Comparison of ENCODE assay signal across 8 cellular contexts in the genomic region with DNA sequence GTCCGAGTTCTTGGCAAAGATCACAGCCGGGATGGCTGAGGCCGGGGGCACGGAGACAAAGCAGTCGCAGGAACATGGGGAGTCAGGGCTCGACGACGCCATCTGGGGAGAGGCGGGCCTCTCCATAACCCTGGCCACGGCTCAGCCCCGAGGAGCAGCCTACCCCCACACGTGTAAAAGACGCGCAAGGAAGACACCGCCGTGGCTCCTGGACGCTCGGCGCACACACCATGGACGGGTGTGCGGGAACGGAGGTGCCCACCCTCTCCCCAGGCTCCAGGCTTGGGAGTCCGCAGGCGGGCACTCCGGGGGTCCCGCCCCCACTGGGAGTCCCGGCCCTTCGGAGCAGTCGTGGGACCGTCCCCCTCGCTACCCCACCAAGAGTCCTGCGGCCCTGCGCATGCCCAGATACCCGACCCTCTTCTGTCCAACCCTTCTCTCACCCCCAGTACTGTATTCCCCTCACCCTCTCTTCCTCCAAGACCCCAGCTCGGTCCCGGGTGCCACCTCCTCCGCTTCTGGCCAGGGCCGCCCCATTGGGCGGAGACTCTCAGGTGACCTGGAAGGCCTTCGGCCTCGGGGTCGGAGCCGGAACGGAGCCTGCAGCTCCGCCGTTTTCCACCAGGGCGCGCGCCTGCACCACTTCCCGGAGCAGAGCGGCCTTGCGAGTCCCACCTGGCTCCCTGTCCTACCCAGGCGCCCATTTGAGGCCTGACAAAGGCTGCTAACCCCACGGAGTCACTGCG. TPM values are rescaled to one million over a fixed set of nuclear protein-coding genes. Genes with fewer than 3 reads are reported as not detected.
DNase-seq lines count a peak whose midpoint lies in the region; ATAC-seq and TF ChIP-seq lines count a peak whose summit lies in the region.

TSS of gene SCRN2 (minus strand) at position 532 of the 746 bp plus-strand sequence. CDS start at position 102, 430 bp downstream.

- no peaks in the 10 kb centered on the region for H3K9me3 Mint-ChIP-seq in activated naive CD8-positive, alpha-beta T cell treated with anti-CD3 and anti-CD28 coated beads, Interleukin-2, amount 10 ng/mL, durations not matched to agents 7 days and 5 days
- H3K9me3 Mint-ChIP-seq in type B pancreatic cell = no peaks in the 10 kb centered on the region

- H3K27ac Mint-ChIP-seq in activated naive CD8-positive, alpha-beta T cell treated with anti-CD3 and anti-CD28 coated beads, Interleukin-2, amount 10 ng/mL, durations not matched to agents 7 days and 5 days = peak within 1 kb of the TSS; percentile 95
- H3K27ac Mint-ChIP-seq in type B pancreatic cell = peak within 1 kb of the TSS; percentile 81

- H3K4me2 ChIP-seq in HCT116 (ENCODE audit: low read length) (peak within 1 kb of the TSS; percentile 97), SU-DHL-6 (ENCODE audit: low read depth, low read length, poor library complexity, severe bottlenecking) (peak within 1 kb of the TSS; percentile 62)

- H4K20me1 ChIP-seq in HCT116 (ENCODE audit: insufficient read depth) = no peaks in the 10 kb centered on the region
- H4K20me1 ChIP-seq in SU-DHL-6 (ENCODE audit: low read depth, low read length) = no peaks in the 10 kb centered on the region

- no peak for TF ChIP-seq POLR2A in HCT116 (IDR thresholded peaks at IDR 0.05; ENCODE audit: borderline replicate concordance, extremely low read depth, insufficient read depth, insufficient read length)

- peak; percentile 100 for TF ChIP-seq RAD21 in HCT116 (IDR thresholded peaks at IDR 0.05; ENCODE audit: low read depth)

- peaks cover 11% of the 10 kb centered on the region for H3K27me3 Mint-ChIP-seq in activated naive CD8-positive, alpha-beta T cell treated with anti-CD3 and anti-CD28 coated beads, Interleukin-2, amount 10 ng/mL, durations not matched to agents 7 days and 5 days
- peaks cover 22% of the 10 kb centered on the region for H3K27me3 Mint-ChIP-seq in type B pancreatic cell

- H3K4me3 ChIP-seq in HCT116 (replicated peaks in 1 of 2; ENCODE audit: low read depth in 1 of 2, low read length in 2 of 2) = peak within 1 kb of the TSS; percentile 94 to 98
- H3K4me3 ChIP-seq in SU-DHL-6 (ENCODE audit: insufficient read depth, low read length, poor library complexity, severe bottlenecking) = peak within 1 kb of the TSS; percentile 69
- H3K4me3 ChIP-seq in cardiac muscle cell = peak within 1 kb of the TSS; percentile 74

- H3K9me2 ChIP-seq in HCT116 (ENCODE audit: insufficient read depth) = no peaks in the 10 kb centered on the region
- H3K9me2 ChIP-seq in SU-DHL-6 (replicated peaks; ENCODE audit: insufficient read depth, low read length) = no peaks in the 10 kb centered on the region

- H3K27me3 ChIP-seq in HCT116 (ENCODE audit: insufficient read depth, low read length) (no peaks in the 10 kb centered on the region), SU-DHL-6 (ENCODE audit: low read length) (no peaks in the 10 kb centered on the region), cardiac muscle cell (no peaks in the 10 kb centered on the region)

- POLR2A ChIA-PET in HCT116 (lab: Charles Lee) = interaction anchor here (1.1 to 3.5 kb wide), 8 partner anchors 10 to 130 kb away, joined by 3 to 24 read pairs (median 8); partner anchors contain the start of genes CDK5RAP3, LRRC46, MRPL10 and SP2
- POLR2A ChIA-PET in activated naive CD8-positive, alpha-beta T cell treated with anti-CD3 and anti-CD28 coated beads, Interleukin-2, amount 10 ng/mL, durations not matched to agents 7 days and 5 days (lab: Charles Lee) = interaction anchor here (0.9 to 3.3 kb wide), 7 partner anchors 9 to 177 kb away, joined by 3 to 31 read pairs (median 6); partner anchors contain the start of genes CDK5RAP3, LRRC46, MRPL10 and SP2

- H3K4me1 Mint-ChIP-seq in activated naive CD8-positive, alpha-beta T cell treated with anti-CD3 and anti-CD28 coated beads, Interleukin-2, amount 10 ng/mL, durations not matched to agents 7 days and 5 days = peaks cover 25% of the 10 kb centered on the region
- peaks cover 16% of the 10 kb centered on the region for H3K4me1 Mint-ChIP-seq in type B pancreatic cell (ENCODE audit: unreplicated experiment)

- peak within 1 kb of the TSS; percentile 69 for H3K27ac ChIP-seq in HCT116 (ENCODE audit: low read depth, low read length)
- H3K27ac ChIP-seq in SU-DHL-6 (ENCODE audit: low read depth, low read length) = no peak within 1 kb of the TSS
- H3K27ac ChIP-seq in cardiac muscle cell = peak within 1 kb of the TSS; percentile 72

- H3K36me3 ChIP-seq in HCT116 (ENCODE audit: control insufficient read depth in 1 of 2, insufficient read depth in 2 of 2, low read length in 2 of 2) = peaks cover 0 to 12% of the 10 kb centered on the region in 2 experiments; a peak in 1 of 4 replicates
- no peaks in the 10 kb centered on the region for H3K36me3 ChIP-seq in SU-DHL-6 (ENCODE audit: low read length)
- peaks cover 3% of the 10 kb centered on the region for H3K36me3 ChIP-seq in cardiac muscle cell

- H3K9me3 ChIP-seq in HCT116 (ENCODE audit: control insufficient read depth in 1 of 2, insufficient read depth in 1 of 2, low read depth in 1 of 2, low read length in 2 of 2) = no peaks in the 10 kb centered on the region
- no peaks in the 10 kb centered on the region for H3K9me3 ChIP-seq in SU-DHL-6 (ENCODE audit: insufficient read depth, low read length)
- no peaks in the 10 kb centered on the region for H3K9me3 ChIP-seq in cardiac muscle cell (ENCODE audit: low read depth)

- H3K36me3 Mint-ChIP-seq in activated naive CD8-positive, alpha-beta T cell treated with anti-CD3 and anti-CD28 coated beads, Interleukin-2, amount 10 ng/mL, durations not matched to agents 7 days and 5 days = peaks cover 2% of the 10 kb centered on the region
- H3K36me3 Mint-ChIP-seq in type B pancreatic cell = no peaks in the 10 kb centered on the region

- H3F3A ChIP-seq in SU-DHL-6 (ENCODE audit: insufficient read depth) = no peaks in the 10 kb centered on the region

- TSS peak; percentile 83 for BruUV-seq in HCT116 (replicated peaks; lab: Mats Ljungman, UMichigan)

- H3K4me3 Mint-ChIP-seq in activated naive CD8-positive, alpha-beta T cell treated with anti-CD3 and anti-CD28 coated beads, Interleukin-2, amount 10 ng/mL, durations not matched to agents 7 days and 5 days = peak within 1 kb of the TSS; percentile 100
- peak within 1 kb of the TSS; percentile 95 for H3K4me3 Mint-ChIP-seq in type B pancreatic cell

- TF ChIP-seq CTCF in HCT116 (IDR thresholded peaks at IDR 0.05 in 2 of 3, conservative IDR thresholded peaks at IDR 0.05 in 1 of 3; ENCODE audit: borderline replicate concordance in 1 of 3, insufficient read depth in 1 of 3, low read depth in 2 of 3, low read length in 2 of 3) (peak; percentile 98 to 100 (median 99)), SU-DHL-6 (IDR thresholded peaks at IDR 0.05; ENCODE audit: insufficient read depth, low read length, poor library complexity, severe bottlenecking) (peak; percentile 83), cardiac muscle cell (IDR thresholded peaks at IDR 0.05; ENCODE audit: low read depth, low read length) (peak; percentile 92), type B pancreatic cell (conservative IDR thresholded peaks at IDR 0.05) (peak; percentile 94)

- peak within 1 kb of the TSS; percentile 92 for H2AFZ ChIP-seq in HCT116 (ENCODE audit: low read depth, low read length, poor library complexity, severe bottlenecking)
- H2AFZ ChIP-seq in SU-DHL-6 (ENCODE audit: low read depth, low read length, severe bottlenecking) = peak within 1 kb of the TSS; percentile 87

- peak within 1 kb of the TSS; percentile 82 for H3K9ac ChIP-seq in HCT116 (ENCODE audit: low read length)
- peak within 1 kb of the TSS; percentile 69 for H3K9ac ChIP-seq in SU-DHL-6 (ENCODE audit: low read length)

- RAD21 ChIA-PET in HCT116 (lab: Charles Lee; ENCODE audit: low non-redundant PET in 1 of 2, low total read pairs in 2 of 2, uncharacterized antibody in 2 of 2, unreplicated experiment in 2 of 2) = interaction anchor here (0.6 to 4.5 kb wide), 12 partner anchors 9 to 178 kb away, joined by 3 to 43 read pairs (median 4); partner anchors contain the start of genes LRRC46 (in 1 of the 2), MRPL10 (in 1 of the 2), SP2 (in 1 of the 2) and SP6 (in 1 of the 2)

- CTCF ChIA-PET in HCT116 (lab: Charles Lee) = interaction anchor here (0.7 to 12.6 kb wide), 18 partner anchors 10 to 186 kb away, joined by 3 to 393 read pairs (median 6); partner anchors contain the start of genes CDK5RAP3, LRRC46, MRPL10 and OSBPL7

- H3K79me2 ChIP-seq in HCT116 (ENCODE audit: insufficient read depth, low read length) (peaks cover 6% of the 10 kb centered on the region; the same call in 1 of the 2 replicates), SU-DHL-6 (ENCODE audit: insufficient read depth, low read length) (no peaks in the 10 kb centered on the region)

- ATAC-seq in HCT116 = peak; percentile 88
- ATAC-seq in activated naive CD8-positive, alpha-beta T cell treated with anti-CD3 and anti-CD28 coated beads, Interleukin-2, amount 10 ng/mL, durations not matched to agents 7 days and 5 days (ENCODE audit: low read depth) = peak; percentile 84

- peak; percentile 57 for DNase-seq in GF-D8 (lab: John Stamatoyannopoulos, UW)
- DNase-seq in HCT116 (ENCODE audit: low read depth, low spot score) = peak; percentile 81
- peak; percentile 50 for DNase-seq in NCI-H1048 (lab: John Stamatoyannopoulos, UW)
- peak; percentile 96 for DNase-seq in activated naive CD8-positive, alpha-beta T cell treated with anti-CD3 and anti-CD28 coated beads, Interleukin-2, amount 10 ng/mL, durations not matched to agents 7 days and 5 days
- peak; percentile 86 to 95 for DNase-seq in cardiac muscle cell (ENCODE audit: low read depth in 1 of 2, low spot score in 1 of 2)
- peak; percentile 71 for DNase-seq in pons (ENCODE audit: low spot score)
- DNase-seq in type B pancreatic cell (ENCODE audit: extremely low spot score, unreplicated experiment) = peak; percentile 95

- peaks cover 25 to 46% of the 10 kb centered on the region in 2 experiments for H3K4me1 ChIP-seq in HCT116 (ENCODE audit: control insufficient read depth in 1 of 2, insufficient read depth in 2 of 2, low read length in 2 of 2)
- peaks cover 30% of the 10 kb centered on the region for H3K4me1 ChIP-seq in cardiac muscle cell (ENCODE audit: low read depth)

- intact Hi-C loops in HCT116 (cut with micrococcal nuclease) = loop anchor here (1.0 to 5.0 kb wide), 4 partner anchors 49 to 291 kb away; no protein-coding TSS in a partner anchor

TF ChIP-seq in HCT116, 20 proteins besides CTCF, POLR2A, EP300 and RAD21 (continues in another document):
- peak; percentile 71 for TF ChIP-seq EGR1 (IDR thresholded peaks at IDR 0.05; ENCODE audit: low read depth)
- TF ChIP-seq ZFX (IDR thresholded peaks at IDR 0.05) = peak; percentile 85; the same call in 1 of the 2 replicates
- TF ChIP-seq TCF7L2 (IDR thresholded peaks at IDR 0.05; ENCODE audit: borderline replicate concordance, extremely low read depth, insufficient read depth, insufficient read length) = no peak
- TF ChIP-seq ZNF274 (IDR thresholded peaks at IDR 0.05; ENCODE audit: low read depth, low read length) = no peak
- no peak for TF ChIP-seq ELF1 (IDR thresholded peaks at IDR 0.05; ENCODE audit: borderline replicate concordance, low read depth)

RNA-seq across cellular contexts. Expression of gene SCRN2, which starts in this region (rescaled TPM):
- total RNA-seq in HCT116 (2021; ENCODE audit: unreplicated experiment) = 53.2 TPM
- 55.9 and 58.2 TPM in 2 replicates for polyA plus RNA-seq in HCT116 (2012)
- 10 to 100 TPM; 38.0 to 39.6 TPM for total RNA-seq in activated naive CD8-positive, alpha-beta T cell treated with anti-CD3 and anti-CD28 coated beads, Interleukin-2, amount 10 ng/mL, durations not matched to agents 7 days and 5 days
- total RNA-seq in cardiac muscle cell = 101 and 149 TPM in 2 replicates
- 139 and 179 TPM in 2 replicates for polyA plus RNA-seq in cardiac muscle cell
- 34.9 and 45.2 TPM in 2 replicates for total RNA-seq in type B pancreatic cell (ENCODE audit: low replicate concordance)
